24 cellular contexts compared by ENCODE assay signal in the genomic region with DNA sequence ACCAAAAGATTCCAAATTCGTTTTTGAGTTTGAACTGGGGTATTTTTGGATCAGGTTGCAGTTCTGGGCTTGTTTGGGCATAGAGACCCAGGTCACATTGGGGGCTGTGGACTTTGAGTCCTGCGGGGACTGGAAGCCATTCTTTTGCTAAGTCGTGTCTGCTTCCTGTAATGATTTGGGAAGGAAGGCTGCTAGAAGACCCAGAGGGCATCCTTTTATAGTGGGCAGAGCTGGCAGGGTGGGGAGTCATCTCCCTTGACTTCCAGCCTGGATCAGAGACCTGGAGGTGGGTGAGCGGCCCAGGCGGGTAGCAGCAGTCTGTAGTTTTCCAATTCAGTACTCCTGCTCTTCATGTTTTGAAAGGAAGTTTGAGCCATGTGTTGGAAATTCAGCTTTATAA. TPM values are rescaled to one million over a fixed set of nuclear protein-coding genes. Genes with fewer than 3 reads are reported as not detected.
DNase-seq lines count a peak whose midpoint lies in the region; ATAC-seq and TF ChIP-seq lines count a peak whose summit lies in the region.
"Had no signal": no experiment of that assay in that cellular context is flagged by ENCODE, and none has a peak within 500 bp of the region (broad histone marks: within the 10 kb centered on the region; RNA-seq: fewer than 3 reads in every experiment).

No MANE protein-coding gene starts in this region.

- TF ChIP-seq RAD21 in IMR-90 (IDR thresholded peaks at IDR 0.05; ENCODE audit: low read length): no peak

- H3K4me1 Mint-ChIP-seq in endothelial cell (ENCODE audit: unreplicated experiment): peaks cover 9% of the 10 kb centered on the region

- no peak overlapping the region for H3K56ac ChIP-seq in IMR-90 (ENCODE audit: extremely low read depth, insufficient read depth, low read length)

- H2AFZ ChIP-seq in IMR-90 (replicated peaks; ENCODE audit: low read length, poor library complexity) (no peak overlapping the region), osteoblast (ENCODE audit: low read length) (peak overlapping the region; percentile 2)

- H3K4ac ChIP-seq in IMR-90 (ENCODE audit: low read depth, low read length): no peak overlapping the region

- DNase-seq in IMR-90: no peak
- DNase-seq in endothelial cell (ENCODE audit: low spot score): no peak
- DNase-seq in osteoblast (ENCODE audit: insufficient read length, low spot score, missing footprints): no peak
- no peak for DNase-seq in SHP77 (lab: John Stamatoyannopoulos, UW)
- no peak for DNase-seq in HCEC 1CT
- DNase-seq: activated CD4-positive, alpha-beta T cell treated with anti-CD3 and anti-CD28 coated beads for 36 hours; activated naive CD4-positive, alpha-beta T cell treated with Interleukin-2 at 50 U/mL for 16 hours; activated T-cell treated with anti-CD3 and anti-CD28 coated beads, Interleukin-2, amount 50 U/mL, for 72 hours; CD4-positive, alpha-beta memory T cell; GF-D8; left colon; NCI-H1436 treated with DMSO at 0.1 percent for 48 hours; NCI-H510A; right lobe of liver; SJCRH30; stimulated activated CD4-positive, alpha-beta T cell treated with anti-CD3 and anti-CD28 coated beads, Interleukin-4, amount 100 ng/mL, for 4 hours; stimulated activated naive CD4-positive, alpha-beta T cell treated with Interleukin-2 at 50 U/mL for 16 hours; T-helper 1 cell; testis had no signal

- H3K9ac ChIP-seq in BLaER1 treated with 17β-estradiol and CSF1 and Interleukin-3, amounts not matched to agents 10 nM and 100 nM: no peak overlapping the region
- no peak overlapping the region for H3K9ac ChIP-seq in IMR-90 (ENCODE audit: low read depth, low read length)
- H3K9ac ChIP-seq: KMS-11 had no signal

- CTCF ChIA-PET in IMR-90 (lab: Yijun Ruan, JAX): no interaction called here

- H3K18ac ChIP-seq in IMR-90 (ENCODE audit: low read depth, low read length): no peak overlapping the region

- no peak overlapping the region for H2BK5ac ChIP-seq in IMR-90 (ENCODE audit: low read depth, low read length, poor library complexity, severe bottlenecking)

- H3K23ac ChIP-seq in IMR-90 (ENCODE audit: low read depth, low read length): no peak overlapping the region

- peaks cover 0 to 21% (median 0%) of the 10 kb centered on the region in 11 experiments; a peak in 4 of 22 replicates for H4K20me1 ChIP-seq in BLaER1 treated with 17β-estradiol and CSF1 and Interleukin-3, amounts not matched to agents 10 nM and 100 nM
- H4K20me1 ChIP-seq in IMR-90 (ENCODE audit: insufficient read depth, low read length): peaks cover 56% of the 10 kb centered on the region
- peaks cover 25% of the 10 kb centered on the region for H4K20me1 ChIP-seq in osteoblast (ENCODE audit: insufficient read depth, low read length)

- peaks cover 38 to 88% of the 10 kb centered on the region in 2 experiments for H3K79me1 ChIP-seq in IMR-90 (ENCODE audit: low read depth in 1 of 2, low read length in 2 of 2)

- peak overlapping the region in 9 of 11 experiments; percentile 9 to 77 (median 64); a peak in 13 of 22 replicates for H3K27ac ChIP-seq in BLaER1 treated with 17β-estradiol and CSF1 and Interleukin-3, amounts not matched to agents 10 nM and 100 nM
- H3K27ac ChIP-seq in IMR-90 (ENCODE audit: insufficient read depth, low read length) (no peak overlapping the region), osteoblast (ENCODE audit: low read depth, low read length) (no peak overlapping the region)
- H3K27ac ChIP-seq: cardiac muscle cell, KMS-11, SJCRH30, testis had no signal

- peaks cover 19% of the 10 kb centered on the region for H3K9me1 ChIP-seq in IMR-90 (ENCODE audit: insufficient read depth, low read length)

- H3K14ac ChIP-seq in IMR-90 (replicated peaks; ENCODE audit: low read depth, low read length): no peak overlapping the region

- TF ChIP-seq POLR2A in IMR-90 (IDR thresholded peaks at IDR 0.05; ENCODE audit: low read depth, low read length): no peak

- H3K27me3 ChIP-seq in BLaER1 treated with 17β-estradiol and CSF1 and Interleukin-3, amounts not matched to agents 10 nM and 100 nM: no peaks in the 10 kb centered on the region
- H3K27me3 ChIP-seq in IMR-90 (ENCODE audit: control insufficient read depth, insufficient read depth, low read length): no peaks in the 10 kb centered on the region
- no peaks in the 10 kb centered on the region for H3K27me3 ChIP-seq in osteoblast (ENCODE audit: insufficient read depth, low read length)
- H3K27me3 ChIP-seq: cardiac muscle cell, right lobe of liver, SJCRH30, testis had no signal

- intact Hi-C loops in IMR-90 (cut with micrococcal nuclease): no loop called here

- H3K4me1 ChIP-seq in BLaER1 treated with 17β-estradiol and CSF1 and Interleukin-3, amounts not matched to agents 10 nM and 100 nM: peaks cover 32 to 51% (median 41%) of the 10 kb centered on the region in 10 experiments
- H3K4me1 ChIP-seq in IMR-90 (ENCODE audit: control insufficient read depth, insufficient read depth, low read length) (peaks cover 15% of the 10 kb centered on the region), osteoblast (ENCODE audit: insufficient read depth, low read length) (peaks cover 27% of the 10 kb centered on the region)
- H3K4me1 ChIP-seq: testis had no signal

- no peak overlapping the region for H2AK9ac ChIP-seq in IMR-90 (replicated peaks; ENCODE audit: low read depth, low read length, poor library complexity)

- TF ChIP-seq CTCF in IMR-90 (conservative IDR thresholded peaks at IDR 0.05; ENCODE audit: low read depth, low read length) (no peak), endothelial cell (IDR thresholded peaks at IDR 0.05; ENCODE audit: unreplicated experiment) (no peak), osteoblast (IDR thresholded peaks at IDR 0.05; ENCODE audit: extremely low read depth, low read depth, low read length) (no peak)

- H3K79me2 ChIP-seq in osteoblast (ENCODE audit: insufficient read depth, low read length): peaks cover 94% of the 10 kb centered on the region

- H3K4me3 ChIP-seq in BLaER1 treated with 17β-estradiol and CSF1 and Interleukin-3, amounts not matched to agents 10 nM and 100 nM: no peak overlapping the region
- no peak overlapping the region for H3K4me3 ChIP-seq in IMR-90 (ENCODE audit: insufficient read depth, low read depth, low read length)
- H3K4me3 ChIP-seq in osteoblast (ENCODE audit: insufficient read depth, low read length): no peak overlapping the region
- H3K4me3 ChIP-seq: cardiac muscle cell, SJCRH30, testis had no signal

- no peak overlapping the region for H2AK5ac ChIP-seq in IMR-90 (ENCODE audit: low read depth, low read length)

- ATAC-seq in IMR-90 (ENCODE audit: low read depth): no peak
- ATAC-seq in GM21619 (IDR thresholded peaks at IDR 0.05; ENCODE audit: unreplicated experiment): no peak
- ATAC-seq: left colon; naive thymus-derived CD4-positive, alpha-beta T cell had no signal

- no peak overlapping the region for H4K8ac ChIP-seq in IMR-90 (ENCODE audit: low read depth in 2 of 2, low read length in 2 of 2)

- peaks cover 23% of the 10 kb centered on the region for H3K36me3 Mint-ChIP-seq in endothelial cell (ENCODE audit: low read depth, unreplicated experiment)
- H3K36me3 Mint-ChIP-seq: CD4-positive, alpha-beta memory T cell had no signal

- in situ Hi-C loops in IMR-90 (cut with MboI; ENCODE audit: low sequenced_read_pairs): no loop called here

- H3K4me2 ChIP-seq in BLaER1 treated with 17β-estradiol and CSF1 and Interleukin-3, amounts not matched to agents 10 nM and 100 nM: peak overlapping the region; percentile 63 to 97 (median 87); a peak in 19 of 22 replicates
- H3K4me2 ChIP-seq in IMR-90 (ENCODE audit: low read depth, low read length): no peak overlapping the region
- H3K4me2 ChIP-seq in osteoblast (ENCODE audit: insufficient read depth, low read length): peak overlapping the region; percentile 81
- H3K4me2 ChIP-seq: KMS-11 had no signal

- no TSS peak for BruUV-seq in IMR-90 (replicated peaks; lab: Mats Ljungman, UMichigan)

- H2BK20ac ChIP-seq in IMR-90 (ENCODE audit: low read depth, low read length): no peak overlapping the region

- H3K27ac Mint-ChIP-seq in endothelial cell (ENCODE audit: unreplicated experiment): peak overlapping the region; percentile 43
- H3K27ac Mint-ChIP-seq: activated CD4-positive, alpha-beta T cell treated with anti-CD3 and anti-CD28 coated beads for 36 hours; activated T-cell treated with anti-CD3 and anti-CD28 coated beads, Interleukin-2, amount 50 U/mL, for 72 hours; naive thymus-derived CD4-positive, alpha-beta T cell had no signal

- H2BK15ac ChIP-seq in IMR-90 (ENCODE audit: low read depth, low read length): no peak overlapping the region

- H3K9me3 ChIP-seq in BLaER1 treated with 17β-estradiol and CSF1 and Interleukin-3, amounts not matched to agents 10 nM and 100 nM (replicated peaks in 1 of 11): peaks cover 26 to 45% (median 42%) of the 10 kb centered on the region in 11 experiments
- peaks cover 2% of the 10 kb centered on the region; the same call in 1 of the 2 replicates for H3K9me3 ChIP-seq in IMR-90 (ENCODE audit: control insufficient read depth, insufficient read depth, low read length)
- H3K9me3 ChIP-seq in osteoblast (ENCODE audit: low read depth, low read length): no peaks in the 10 kb centered on the region
- H3K9me3 ChIP-seq: right lobe of liver, SJCRH30, testis had no signal

- H3K9me3 Mint-ChIP-seq in endothelial cell (ENCODE audit: unreplicated experiment): no peaks in the 10 kb centered on the region
- H3K9me3 Mint-ChIP-seq: activated T-cell treated with anti-CD3 and anti-CD28 coated beads, Interleukin-2, amount 50 U/mL, for 72 hours had no signal

- no peak overlapping the region for H3K4me3 Mint-ChIP-seq in endothelial cell (ENCODE audit: unreplicated experiment)
- H3K4me3 Mint-ChIP-seq: activated CD4-positive, alpha-beta T cell treated with anti-CD3 and anti-CD28 coated beads for 36 hours; activated T-cell treated with anti-CD3 and anti-CD28 coated beads, Interleukin-2, amount 50 U/mL, for 72 hours had no signal

- peaks cover 21 to 50% (median 47%) of the 10 kb centered on the region in 11 experiments for H3K36me3 ChIP-seq in BLaER1 treated with 17β-estradiol and CSF1 and Interleukin-3, amounts not matched to agents 10 nM and 100 nM
- H3K36me3 ChIP-seq in IMR-90 (ENCODE audit: control insufficient read depth, insufficient read depth, low read length): peaks cover 4% of the 10 kb centered on the region
- H3K36me3 ChIP-seq in osteoblast (ENCODE audit: insufficient read depth, low read length): no peaks in the 10 kb centered on the region
- H3K36me3 ChIP-seq: cardiac muscle cell, right lobe of liver had no signal

- H2BK120ac ChIP-seq in IMR-90 (ENCODE audit: low read depth, low read length): no peak overlapping the region

- dilution Hi-C loops in IMR-90 (cut with HindIII; ENCODE audit: low sequenced_read_pairs, unreplicated experiment): no loop called here

- no CpG with 5 or more reads among the region's 5 CpGs for WGBS in IMR-90 (ENCODE audit: extremely low coverage in 2 of 2, insufficient read length in 1 of 2), 2 experiments

- no peaks in the 10 kb centered on the region for H3K27me3 Mint-ChIP-seq in endothelial cell (ENCODE audit: unreplicated experiment)
- H3K27me3 Mint-ChIP-seq: CD4-positive, alpha-beta memory T cell had no signal

- no peak overlapping the region for H4K91ac ChIP-seq in IMR-90 (ENCODE audit: insufficient read depth, low read depth, low read length)

- POLR2A ChIA-PET in IMR-90 (lab: Charles Lee; ENCODE audit: unreplicated experiment): no interaction called here

- H4K5ac ChIP-seq in IMR-90 (ENCODE audit: low read depth, low read length): peak overlapping the region; percentile 46

RNA-seq across cellular contexts. Expression of a gene that starts 11.3 kb away (rescaled TPM):
- total RNA-seq in IMR-90 (2012; rRNA removed) (7.5 and 8.2 TPM in 2 replicates), endothelial cell (ENCODE audit: unreplicated experiment) (35.0 TPM), osteoblast (10.1 and 13.6 TPM in 2 replicates)
- polyA plus RNA-seq in IMR-90 (2012; rRNA removed): 9.4 and 10.2 TPM in 2 replicates
- polyA plus RNA-seq in IMR-90 (2012; cell fraction: cytosol; rRNA removed): 4.1 and 5.9 TPM in 2 replicates
- polyA plus RNA-seq in IMR-90 (2012; cell fraction: nucleus; rRNA removed; ENCODE audit: low replicate concordance): 18.5 and 28.9 TPM in 2 replicates

Comparison
In these comparisons a context has a peak if more than half of its experiments do, and no peak if none do; other contexts are left out.
1. H3K27ac ChIP-seq: peak in BLaER1 treated with 17β-estradiol and CSF1 and Interleukin-3, amounts not matched to agents 10 nM and 100 nM (9 of 11); none in IMR-90 (single experiment) and osteoblast (single experiment).